In genomic region chr14:68781161-68782021, GRCh38 we compare ENCODE assay signal across 8 cellular contexts. TPM values are rescaled to one million over a fixed set of nuclear protein-coding genes. Genes with fewer than 3 reads are reported as not detected.
DNase-seq lines count a peak whose midpoint lies in the region; TF ChIP-seq lines count a peak whose summit lies in the region.

No MANE protein-coding gene starts in this region.

- H3K79me2 ChIP-seq in Karpas-422 (ENCODE audit: low read length), result no peaks in the 10 kb centered on the region

- H3K4me1 Mint-ChIP-seq in CD4-positive, alpha-beta memory T cell, result peaks cover 60 to 98% (median 79%) of the 10 kb centered on the region in 4 donors

- no peak for TF ChIP-seq POLR2A in ovary (IDR thresholded peaks at IDR 0.05)

- H3K9me2 ChIP-seq in Karpas-422 (replicated peaks; ENCODE audit: insufficient read depth, low read length), result no peaks in the 10 kb centered on the region

- no peak for TF ChIP-seq EP300 in ovary (IDR thresholded peaks at IDR 0.05)

- POLR2A ChIA-PET in CD4-positive, alpha-beta memory T cell (lab: Charles Lee; ENCODE audit: partially characterized antibody), result interaction anchor here (0.8 to 28.0 kb wide), 33 partner anchors 5 to 571 kb away, joined by 3 to 1973 read pairs (median 9); partner anchors contain the start of gene ZFP36L1

- peak; percentile 79 to 87 (median 83) for DNase-seq in CD4-positive, alpha-beta memory T cell
- DNase-seq in activated CD4-positive, alpha-beta T cell treated with anti-CD3 and anti-CD28 coated beads for 4 hours, result peak; percentile 41 to 49
- DNase-seq in epithelial cell of prostate (ENCODE audit: low read depth, low spot score) (no peak), ovary (peak in 3 of 5 donors; percentile 37 to 58 (median 47)), occipital lobe (lab: John Stamatoyannopoulos, UW) (no peak), SK-N-DZ (ENCODE audit: low spot score) (no peak), SIG-M5 treated with dmso at 0.1 percent for 504 hours (lab: John Stamatoyannopoulos, UW; ENCODE audit: unreplicated experiment) (no peak), Karpas-422 (no peak)

- 62 to 67% (median 65%) methylated on average over 14 of the region's 14 CpGs for WGBS in ovary, 3 donors

- H3K9me3 ChIP-seq in CD4-positive, alpha-beta memory T cell (ENCODE audit: control insufficient read depth in 1 of 2, low read length in 2 of 2), result no peaks in the 10 kb centered on the region
- H3K9me3 ChIP-seq in ovary (no peaks in the 10 kb centered on the region), Karpas-422 (ENCODE audit: low read length) (no peaks in the 10 kb centered on the region)

- CTCF ChIA-PET in CD4-positive, alpha-beta memory T cell (lab: Charles Lee; ENCODE audit: partially characterized antibody), result interaction anchor here (0.9 to 14.8 kb wide), 15 partner anchors 8 to 837 kb away, joined by 3 to 199 read pairs (median 7); partner anchors contain the start of gene ZFP36L1

- no peak overlapping the region for H3K4me2 ChIP-seq in Karpas-422 (ENCODE audit: low read depth, low read length, poor library complexity, severe bottlenecking)

- H3K27me3 ChIP-seq in CD4-positive, alpha-beta memory T cell (ENCODE audit: insufficient read depth, low read length), result no peaks in the 10 kb centered on the region
- H3K27me3 ChIP-seq in ovary, result no peaks in the 10 kb centered on the region
- no peaks in the 10 kb centered on the region for H3K27me3 ChIP-seq in Karpas-422 (ENCODE audit: low read length)

- peak overlapping the region; percentile 2 to 49 for H3K4me3 ChIP-seq in CD4-positive, alpha-beta memory T cell (ENCODE audit: low read length in 2 of 2)
- H3K4me3 ChIP-seq in ovary (no peak overlapping the region), Karpas-422 (ENCODE audit: low read length) (no peak overlapping the region)

- H3K36me3 ChIP-seq in CD4-positive, alpha-beta memory T cell (ENCODE audit: insufficient read depth, low read length), result no peaks in the 10 kb centered on the region
- H3K36me3 ChIP-seq in ovary (no peaks in the 10 kb centered on the region), Karpas-422 (ENCODE audit: insufficient read depth, low read length) (no peaks in the 10 kb centered on the region)

- no peaks in the 10 kb centered on the region for H3K36me3 Mint-ChIP-seq in CD4-positive, alpha-beta memory T cell

- H3K9me3 Mint-ChIP-seq in CD4-positive, alpha-beta memory T cell, result no peaks in the 10 kb centered on the region

- intact Hi-C loops in CD4-positive, alpha-beta memory T cell (cut with micrococcal nuclease), result loop anchor here (1.0 to 5.0 kb wide), 4 partner anchors 8 to 275 kb away; no protein-coding TSS in a partner anchor
- intact Hi-C loops in ovary (cut with DNase I), result loop anchor here in 3 of 4 donors (10.0 kb wide), 4 partner anchors 97 to 537 kb away; no protein-coding TSS in a partner anchor

- TF ChIP-seq CTCF in ovary (IDR thresholded peaks at IDR 0.05), result no peak

- peaks cover 2% of the 10 kb centered on the region; the same call in 1 of the 2 replicates for H4K20me1 ChIP-seq in Karpas-422 (ENCODE audit: insufficient read depth, low read depth, low read length)

- H3K27ac Mint-ChIP-seq in CD4-positive, alpha-beta memory T cell, result peak overlapping the region; percentile 93 to 99 (median 97)

- H3K27me3 Mint-ChIP-seq in CD4-positive, alpha-beta memory T cell, result no peaks in the 10 kb centered on the region

- peak overlapping the region; percentile 72 to 93 (median 85) for H3K4me3 Mint-ChIP-seq in CD4-positive, alpha-beta memory T cell

- H3K27ac ChIP-seq in CD4-positive, alpha-beta memory T cell (ENCODE audit: low read depth, low read length), result peak overlapping the region; percentile 58
- H3K27ac ChIP-seq in epithelial cell of prostate, result peak overlapping the region; percentile 67
- peak overlapping the region in 1 of 2 donors; percentile 72 for H3K27ac ChIP-seq in ovary
- no peak overlapping the region for H3K27ac ChIP-seq in Karpas-422 (ENCODE audit: low read length)

- no peak overlapping the region for H3K9ac ChIP-seq in Karpas-422 (ENCODE audit: low read length)

- H2AFZ ChIP-seq in Karpas-422 (ENCODE audit: low read length), result no peak overlapping the region

- H3K4me1 ChIP-seq in CD4-positive, alpha-beta memory T cell (ENCODE audit: insufficient read depth, low read length), result peaks cover 91% of the 10 kb centered on the region
- H3K4me1 ChIP-seq in ovary (ENCODE audit: insufficient read depth) (peaks cover 35% of the 10 kb centered on the region), Karpas-422 (ENCODE audit: low read length) (no peaks in the 10 kb centered on the region)

RNA-seq across cellular contexts. Expression of gene ZFP36L1, which starts 11.5 kb away (rescaled TPM):
- 100 to 1,000 TPM; 227 to 242 TPM for total RNA-seq in CD4-positive, alpha-beta memory T cell
- 100 to 1,000 TPM in 1 of 2 donors, 10 to 100 TPM in 1; 60.3 to 127 TPM for polyA plus RNA-seq in CD4-positive, alpha-beta memory T cell
- total RNA-seq in ovary (1,000 to 10,000 TPM in 2 of 7 donors, 100 to 1,000 TPM in 5; 412 to 1,074 (median 693) TPM), occipital lobe (7.3 TPM)
- polyA plus RNA-seq in ovary, result 100 to 1,000 TPM; 336 to 525 TPM
- polyA plus RNA-seq in SK-N-DZ (2014; cell fraction: cytosol; rRNA removed), result 1.4 and 3.7 TPM in 2 replicates
- polyA plus RNA-seq in SK-N-DZ (2014; cell fraction: nucleus; rRNA removed), result 0.45 and 0.78 TPM in 2 replicates
- 76.8 and 118 TPM in 2 replicates for total RNA-seq in Karpas-422 (2014; rRNA removed; shearing (Covaris generic); ENCODE audit: low replicate concordance)

Comparison
In these comparisons a context has a peak if more than half of its experiments do, and no peak if none do; other contexts are left out.
1. DNase-seq: peak in CD4-positive, alpha-beta memory T cell (5 of 5), activated CD4-positive, alpha-beta T cell treated with anti-CD3 and anti-CD28 coated beads for 4 hours (2 of 2) and ovary (3 of 5); none in epithelial cell of prostate (single experiment), occipital lobe (single experiment), SK-N-DZ (single experiment), SIG-M5 treated with dmso at 0.1 percent for 504 hours (single experiment) and Karpas-422 (single experiment).
2. H3K4me3 ChIP-seq: peak in CD4-positive, alpha-beta memory T cell (2 of 2); none in ovary (single experiment) and Karpas-422 (single experiment).